10 cellular contexts compared by ENCODE assay signal in genomic region chr13:113976711-113977684, GRCh38. TPM values are rescaled to one million over a fixed set of nuclear protein-coding genes. Genes with fewer than 3 reads are reported as not detected.
DNase-seq lines count a peak whose midpoint lies in the region; ATAC-seq and TF ChIP-seq lines count a peak whose summit lies in the region.
"Had no signal": no experiment of that assay in that cellular context is flagged by ENCODE, and none has a peak within 500 bp of the region (broad histone marks: within the 10 kb centered on the region; RNA-seq: fewer than 3 reads in every experiment).

No MANE protein-coding gene starts in this region.

- H3K4me3 Mint-ChIP-seq in chondrocyte (ENCODE audit: unreplicated experiment) (no peak overlapping the region), natural killer cell (no peak overlapping the region)
- H3K4me3 Mint-ChIP-seq: T-helper 1 cell treated with Interleukin-12 subunit alpha and Interleukin-12 subunit beta and Interleukin-4 antibody, amounts not matched to agents 30 μg/mL and 1 μg/mL, for 36 hours had no signal

- intact Hi-C loops in natural killer cell (cut with micrococcal nuclease): no loop called here

- H3K9me3 Mint-ChIP-seq in chondrocyte (ENCODE audit: low read depth) (no peaks in the 10 kb centered on the region), natural killer cell (peaks cover 2 to 3% of the 10 kb centered on the region in 2 donors)
- H3K9me3 Mint-ChIP-seq: T-helper 1 cell treated with Interleukin-12 subunit alpha and Interleukin-12 subunit beta and Interleukin-4 antibody, amounts not matched to agents 30 μg/mL and 1 μg/mL, for 36 hours had no signal

- H3K27me3 Mint-ChIP-seq in chondrocyte (ENCODE audit: low read depth) (no peaks in the 10 kb centered on the region), natural killer cell (ENCODE audit: low read depth in 2 of 2) (no peaks in the 10 kb centered on the region)

- H3K27ac Mint-ChIP-seq in chondrocyte (ENCODE audit: unreplicated experiment) (no peak overlapping the region), natural killer cell (peak overlapping the region; percentile 60 to 62)
- H3K27ac Mint-ChIP-seq: T-helper 1 cell treated with Interleukin-12 subunit alpha and Interleukin-12 subunit beta and Interleukin-4 antibody, amounts not matched to agents 30 μg/mL and 1 μg/mL, for 36 hours had no signal

- H3K4me1 Mint-ChIP-seq in chondrocyte (ENCODE audit: low read depth) (peaks cover 30% of the 10 kb centered on the region), natural killer cell (peaks cover 5 to 12% of the 10 kb centered on the region in 2 donors)

- ATAC-seq in natural killer cell (peak in 1 of 3 donors; percentile 4), HG03175 (IDR thresholded peaks at IDR 0.05; ENCODE audit: unreplicated experiment) (no peak)

- peaks cover 21% of the 10 kb centered on the region for H3K36me3 Mint-ChIP-seq in chondrocyte (ENCODE audit: low read depth)
- H3K36me3 Mint-ChIP-seq in natural killer cell: peaks cover 7% of the 10 kb centered on the region

- DNase-seq in AG08396 (ENCODE audit: low spot score): peak; percentile 92
- peak; percentile 35 for DNase-seq in HT1080 (ENCODE audit: low read depth)
- DNase-seq in chondrocyte (ENCODE audit: low spot score): peak; percentile 83
- no peak for DNase-seq in natural killer cell
- no peak for DNase-seq in stimulated activated CD4-positive, alpha-beta T cell treated with anti-CD3 and anti-CD28 coated beads, Interleukin-15, amount 100 ng/mL, for 24 hours
- DNase-seq in effector CD4-positive, alpha-beta T cell: no peak
- DNase-seq in DMS153 (lab: John Stamatoyannopoulos, UW): no peak
- DNase-seq: NCI-H2081 had no signal

- TF ChIP-seq CTCF in chondrocyte (IDR thresholded peaks at IDR 0.05) (no peak), natural killer cell (IDR thresholded peaks at IDR 0.05) (no peak)

RNA-seq across cellular contexts. Expression of gene C13orf46, which starts 3.1 kb away (rescaled TPM):
- 0.03 and 0.23 TPM in 2 replicates for total RNA-seq in HT1080 (2014; rRNA removed; shearing (Covaris generic))
- 0.34 and 0.36 TPM in 2 replicates for polyA plus RNA-seq in HT1080 (2015; cell fraction: cytosol; rRNA removed)
- 3.6 and 4.0 TPM in 2 replicates for polyA plus RNA-seq in HT1080 (2015; cell fraction: nucleus; rRNA removed)
- 1.7 to 2.2 TPM (median 2.0 TPM) in 3 replicates for total RNA-seq in chondrocyte
- total RNA-seq in natural killer cell: 10 to 100 TPM; 21.1 to 23.9 (median 23.5) TPM

Comparison
In these comparisons a context has a peak if more than half of its experiments do, and no peak if none do; other contexts are left out.
1. DNase-seq: peak in AG08396 (single experiment), HT1080 (single experiment) and chondrocyte (single experiment); none in natural killer cell (single experiment), stimulated activated CD4-positive, alpha-beta T cell treated with anti-CD3 and anti-CD28 coated beads, Interleukin-15, amount 100 ng/mL, for 24 hours (single experiment), effector CD4-positive, alpha-beta T cell (single experiment) and DMS153 (single experiment).